In genomic region chr12:100987552-100988277, GRCh38 we compare ENCODE assay signal across 8 cellular contexts.
DNase-seq lines count a peak whose midpoint lies in the region; FAIRE-seq and TF ChIP-seq lines count a peak whose summit lies in the region.

No MANE protein-coding gene starts in this region.

- intact Hi-C loops in activated T-helper 1 cell treated with anti-CD3 and anti-CD28 coated beads, Interleukin-12 subunit alpha, Interleukin-12 subunit beta, Interleukin-2, Interleukin-4 antibody, amounts not matched to agents 30 ng/mL and 10 ng/mL and 1 ng/mL, durations not matched to agents 14 hours and 24 hours and 36 hours (cut with micrococcal nuclease): no loop called here

- H3K4me2 ChIP-seq in KMS-11: peak overlapping the region; percentile 49; the same call in 1 of the 2 replicates

- TF ChIP-seq POLR2A in GM12892 (IDR thresholded peaks at IDR 0.05; ENCODE audit: low read depth, low read length): no peak

- DNase-seq in AG08395 (ENCODE audit: low spot score) (peak; percentile 73), GM12892 (ENCODE audit: insufficient read length) (peak; percentile 34), HFF-Myc (ENCODE audit: extremely low read depth, low read depth) (peak; percentile 24), lung microvascular endothelial cell (ENCODE audit: low read depth in 2 of 2) (peak; percentile 7 to 74), NCI-H2081 treated with DMSO at 0.1 percent for 48 hours (lab: John Stamatoyannopoulos, UW) (no peak), C1 segment of cervical spinal cord (lab: John Stamatoyannopoulos, UW) (no peak)
- peak; percentile 1 for DNase-seq in activated T-helper 1 cell treated with anti-CD3 and anti-CD28 coated beads, Interleukin-12 subunit alpha, Interleukin-12 subunit beta, Interleukin-2, Interleukin-4 antibody, amounts not matched to agents 30 ng/mL and 10 ng/mL and 1 ng/mL, durations not matched to agents 14 hours and 24 hours and 36 hours (ENCODE audit: low spot score)

- H3K4me3 Mint-ChIP-seq in activated T-helper 1 cell treated with anti-CD3 and anti-CD28 coated beads, Interleukin-12 subunit alpha, Interleukin-12 subunit beta, Interleukin-2, Interleukin-4 antibody, amounts not matched to agents 30 ng/mL and 10 ng/mL and 1 ng/mL, durations not matched to agents 14 hours and 24 hours and 36 hours: no peak overlapping the region

- no peaks in the 10 kb centered on the region for H4K20me1 ChIP-seq in KMS-11 (ENCODE audit: insufficient read depth)

- H3K27me3 Mint-ChIP-seq in activated T-helper 1 cell treated with anti-CD3 and anti-CD28 coated beads, Interleukin-12 subunit alpha, Interleukin-12 subunit beta, Interleukin-2, Interleukin-4 antibody, amounts not matched to agents 30 ng/mL and 10 ng/mL and 1 ng/mL, durations not matched to agents 14 hours and 24 hours and 36 hours (ENCODE audit: insufficient read depth): peaks cover 5% of the 10 kb centered on the region

- peaks cover 17% of the 10 kb centered on the region for H3K4me1 ChIP-seq in KMS-11 (ENCODE audit: low read depth, poor library complexity, severe bottlenecking)

- H3K36me3 Mint-ChIP-seq in activated T-helper 1 cell treated with anti-CD3 and anti-CD28 coated beads, Interleukin-12 subunit alpha, Interleukin-12 subunit beta, Interleukin-2, Interleukin-4 antibody, amounts not matched to agents 30 ng/mL and 10 ng/mL and 1 ng/mL, durations not matched to agents 14 hours and 24 hours and 36 hours (ENCODE audit: low read depth): no peaks in the 10 kb centered on the region

- peak overlapping the region; percentile 47 for H3K27ac Mint-ChIP-seq in activated T-helper 1 cell treated with anti-CD3 and anti-CD28 coated beads, Interleukin-12 subunit alpha, Interleukin-12 subunit beta, Interleukin-2, Interleukin-4 antibody, amounts not matched to agents 30 ng/mL and 10 ng/mL and 1 ng/mL, durations not matched to agents 14 hours and 24 hours and 36 hours

- no peaks in the 10 kb centered on the region for H3K79me2 ChIP-seq in KMS-11 (ENCODE audit: insufficient read depth, low read depth)

- peak overlapping the region; percentile 81 for H2AFZ ChIP-seq in KMS-11 (ENCODE audit: low read depth)

- H3K36me3 ChIP-seq in KMS-11 (ENCODE audit: insufficient read depth): no peaks in the 10 kb centered on the region

- H3K27ac ChIP-seq in KMS-11: peak overlapping the region; percentile 80

- TF ChIP-seq CTCF in HFF-Myc (IDR thresholded peaks at IDR 0.05; ENCODE audit: low read depth, low read length, missing control alignments) (peak; percentile 60), KMS-11 (conservative IDR thresholded peaks at IDR 0.05; ENCODE audit: low read depth, low read length) (peak; percentile 68)

- H3K4me3 ChIP-seq in HFF-Myc (replicated peaks; ENCODE audit: low read depth, low read length) (no peak overlapping the region), KMS-11 (IDR thresholded peaks at IDR 0.05; ENCODE audit: insufficient read depth, low read depth, low read length) (no peak overlapping the region)

- H3K9me3 Mint-ChIP-seq in activated T-helper 1 cell treated with anti-CD3 and anti-CD28 coated beads, Interleukin-12 subunit alpha, Interleukin-12 subunit beta, Interleukin-2, Interleukin-4 antibody, amounts not matched to agents 30 ng/mL and 10 ng/mL and 1 ng/mL, durations not matched to agents 14 hours and 24 hours and 36 hours: peaks cover 7% of the 10 kb centered on the region

- H3K27me3 ChIP-seq in KMS-11 (ENCODE audit: insufficient read depth, low read depth): no peaks in the 10 kb centered on the region

- peak; percentile 94 for FAIRE-seq in GM12892 (lab: Jason Lieb, UNC)

- H3K9ac ChIP-seq in KMS-11: peak overlapping the region; percentile 51; the same call in 1 of the 2 replicates

- H3K4me1 Mint-ChIP-seq in activated T-helper 1 cell treated with anti-CD3 and anti-CD28 coated beads, Interleukin-12 subunit alpha, Interleukin-12 subunit beta, Interleukin-2, Interleukin-4 antibody, amounts not matched to agents 30 ng/mL and 10 ng/mL and 1 ng/mL, durations not matched to agents 14 hours and 24 hours and 36 hours (ENCODE audit: low read depth): peaks cover 6% of the 10 kb centered on the region

Comparison
In these comparisons a context has a peak if more than half of its experiments do, and no peak if none do; other contexts are left out.
1. DNase-seq: peak in AG08395 (single experiment), GM12892 (single experiment), HFF-Myc (single experiment), activated T-helper 1 cell treated with anti-CD3 and anti-CD28 coated beads, Interleukin-12 subunit alpha, Interleukin-12 subunit beta, Interleukin-2, Interleukin-4 antibody, amounts not matched to agents 30 ng/mL and 10 ng/mL and 1 ng/mL, durations not matched to agents 14 hours and 24 hours and 36 hours (single experiment) and lung microvascular endothelial cell (2 of 2); none in NCI-H2081 treated with DMSO at 0.1 percent for 48 hours (single experiment) and C1 segment of cervical spinal cord (0 of 14).